Comparison of ENCODE assay signal across 11 cellular contexts in genomic region chr4:70613182-70613892, GRCh38. TPM values are rescaled to one million over a fixed set of nuclear protein-coding genes. Genes with fewer than 3 reads are reported as not detected.
A peak's percentile ranks its signal among the peaks of the same experiment; 100 is the strongest.
DNase-seq lines count a peak whose midpoint lies in the region; ATAC-seq and TF ChIP-seq lines count a peak whose summit lies in the region.
"Had no signal": no experiment of that assay in that cellular context is flagged by ENCODE, and none has a peak within 500 bp of the region (broad histone marks: within the 10 kb centered on the region; RNA-seq: fewer than 3 reads in every experiment).

No MANE protein-coding gene starts in this region.

- peak; percentile 77 for ATAC-seq in GM18907 (IDR thresholded peaks at IDR 0.05; ENCODE audit: unreplicated experiment)
- peak; percentile 57 for ATAC-seq in HG02588 (IDR thresholded peaks at IDR 0.05; ENCODE audit: unreplicated experiment)
- no peak for ATAC-seq in gastroesophageal sphincter

- H3K4me3 Mint-ChIP-seq in nephron (peak overlapping the region; percentile 3 to 33 (median 22)), endodermal cell (no peak overlapping the region)

- TF ChIP-seq EP300 in gastroesophageal sphincter (IDR thresholded peaks at IDR 0.05) = no peak

- H3K4me3 ChIP-seq in gastroesophageal sphincter (peak overlapping the region in 1 of 2 donors; percentile 6), endodermal cell (ENCODE audit: low read length) (no peak overlapping the region)
- H3K4me3 ChIP-seq: left lung had no signal

- H3K9me3 Mint-ChIP-seq in nephron (no peaks in the 10 kb centered on the region), endodermal cell (no peaks in the 10 kb centered on the region)

- H3K4me1 ChIP-seq in gastroesophageal sphincter (peaks cover 0 to 14% (median 0%) of the 10 kb centered on the region in 3 donors), endodermal cell (ENCODE audit: control insufficient read depth, insufficient read depth, low read length) (peaks cover 8% of the 10 kb centered on the region)
- H3K4me1 ChIP-seq: left lung had no signal

- peaks cover 16% of the 10 kb centered on the region for H3K27me3 ChIP-seq in gastroesophageal sphincter
- H3K27me3 ChIP-seq in endodermal cell (ENCODE audit: control insufficient read depth, insufficient read depth, low read length, poor library complexity, severe bottlenecking) = peaks cover 5% of the 10 kb centered on the region
- H3K27me3 ChIP-seq: left lung had no signal

- DNase-seq in OCI-M1 (lab: John Stamatoyannopoulos, UW) = peak; percentile 62
- DNase-seq in dermis blood vessel endothelial cell = no peak
- no peak for DNase-seq in stimulated activated CD4-positive, alpha-beta T cell treated with anti-CD3 and anti-CD28 coated beads, Interleukin-4, amount 100 ng/mL, for 24 hours
- DNase-seq in endodermal cell = no peak
- DNase-seq: left lung had no signal

- no peak for TF ChIP-seq POLR2A in gastroesophageal sphincter (IDR thresholded peaks at IDR 0.05)

- H3K9me3 ChIP-seq in gastroesophageal sphincter (no peaks in the 10 kb centered on the region), endodermal cell (ENCODE audit: control insufficient read depth, low read length) (no peaks in the 10 kb centered on the region)
- H3K9me3 ChIP-seq: left lung had no signal

- H3K36me3 ChIP-seq in gastroesophageal sphincter (no peaks in the 10 kb centered on the region), endodermal cell (ENCODE audit: control insufficient read depth, insufficient read depth, low read length) (no peaks in the 10 kb centered on the region)
- H3K36me3 ChIP-seq: left lung had no signal

- peaks cover 17% of the 10 kb centered on the region for H3K4me1 Mint-ChIP-seq in nephron
- peaks cover 37% of the 10 kb centered on the region for H3K4me1 Mint-ChIP-seq in endodermal cell

- H3K27ac Mint-ChIP-seq in nephron = peak overlapping the region; percentile 75 to 87 (median 82)
- H3K27ac Mint-ChIP-seq in endodermal cell = no peak overlapping the region

- H3K36me3 Mint-ChIP-seq in nephron (ENCODE audit: low read depth) (no peaks in the 10 kb centered on the region), endodermal cell (ENCODE audit: low read depth) (no peaks in the 10 kb centered on the region)

- H3K27me3 Mint-ChIP-seq in nephron (ENCODE audit: low read depth) (peaks cover 6% of the 10 kb centered on the region), endodermal cell (ENCODE audit: insufficient read depth) (peaks cover 36% of the 10 kb centered on the region)

- H3K9ac ChIP-seq in endodermal cell (ENCODE audit: extremely low read depth, low read length, poor library complexity, severe bottlenecking) = no peak overlapping the region

- H3K27ac ChIP-seq in gastroesophageal sphincter (no peak overlapping the region), endodermal cell (ENCODE audit: low read depth, low read length) (no peak overlapping the region)
- H3K27ac ChIP-seq: left lung had no signal

- 7 to 10% methylated on average over 7 of the region's 7 CpGs for WGBS in gastroesophageal sphincter (ENCODE audit: low coverage in 1 of 2), 2 donors
- 67 to 78% methylated on average over 1 to 7 of the region's 7 CpGs for WGBS in endodermal cell (ENCODE audit: insufficient coverage in 1 of 2, insufficient read length in 1 of 2), 2 experiments

- no peak for TF ChIP-seq CTCF in nephron (IDR thresholded peaks at IDR 0.05; ENCODE audit: unreplicated experiment in 3 of 3)
- no peak for TF ChIP-seq CTCF in gastroesophageal sphincter (IDR thresholded peaks at IDR 0.05)
- no peak for TF ChIP-seq CTCF in endodermal cell (conservative IDR thresholded peaks at IDR 0.05)

RNA-seq across cellular contexts. Expression of gene ENAM, which starts 15.2 kb away (rescaled TPM):
- not detected in 2 replicates for total RNA-seq in dermis blood vessel endothelial cell
- total RNA-seq in gastroesophageal sphincter = under 1 TPM in 2 of 4 donors, not detected in 2; 0.16 to 0.54 TPM
- total RNA-seq in endodermal cell = not detected
- not detected for polyA plus RNA-seq in endodermal cell (2013, experiment 1 of 2)
- polyA plus RNA-seq in endodermal cell (2013, experiment 2 of 2) = not detected
- total RNA-seq: bronchial epithelial cell, MCF 10A had no signal

RNA-seq across cellular contexts. Expression of gene AMBN, which starts 21.3 kb away (rescaled TPM):
- not detected in 2 replicates for total RNA-seq in dermis blood vessel endothelial cell
- total RNA-seq in gastroesophageal sphincter = not detected
- not detected for total RNA-seq in endodermal cell
- polyA plus RNA-seq in endodermal cell (2013, experiment 1 of 2) = 0.18 TPM
- polyA plus RNA-seq in endodermal cell (2013, experiment 2 of 2) = 0.33 TPM
- total RNA-seq: bronchial epithelial cell, left lung, MCF 10A had no signal

RNA-seq across cellular contexts. Expression of gene JCHAIN, which starts 53.0 kb away (rescaled TPM):
- total RNA-seq in dermis blood vessel endothelial cell (not detected in 2 replicates), gastroesophageal sphincter (10 to 100 TPM in 1 of 4 donors, 1 to 10 TPM in 2, not detected in 1; 2.3 to 24.6 (median 7.8) TPM), endodermal cell (not detected)
- not detected for polyA plus RNA-seq in endodermal cell (2013, experiment 1 of 2)
- polyA plus RNA-seq in endodermal cell (2013, experiment 2 of 2) = not detected
- total RNA-seq: bronchial epithelial cell, MCF 10A had no signal
